ENCODE assay signal across 8 cellular contexts in the genomic region with DNA sequence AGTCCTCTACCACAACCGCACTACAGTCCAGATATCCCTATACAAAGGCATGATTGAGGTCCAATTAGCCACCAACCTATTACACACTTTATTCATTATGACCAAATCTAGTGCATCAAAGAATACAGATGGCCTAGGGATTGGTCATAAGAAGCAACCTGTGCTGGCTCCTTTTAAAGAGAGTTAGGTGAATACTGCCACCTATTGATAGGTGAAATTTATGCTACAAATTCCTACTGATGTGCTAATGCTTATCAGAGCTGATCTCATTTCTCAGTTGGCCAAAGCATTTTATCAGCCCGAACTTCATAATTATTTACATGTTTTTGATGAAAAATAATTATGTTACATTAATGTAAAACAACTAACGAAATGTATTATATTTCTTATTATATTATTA.
DNase-seq lines count a peak whose midpoint lies in the region; ATAC-seq, FAIRE-seq and TF ChIP-seq lines count a peak whose summit lies in the region.

No MANE protein-coding gene starts in this region.

- H2BK120ac ChIP-seq in H1 (replicated peaks; ENCODE audit: low read depth, low read length) = peak overlapping the region; percentile 47

- H3K4me1 Mint-ChIP-seq in activated CD8-positive, alpha-beta T cell treated with anti-CD3 and anti-CD28 coated beads for 36 hours (ENCODE audit: low read depth) = no peaks in the 10 kb centered on the region
- H3K4me1 Mint-ChIP-seq in activated CD8-positive, alpha-beta T cell treated with anti-CD3 and anti-CD28 coated beads, Interleukin-2, amount 10 ng/mL, durations not matched to agents 7 days and 5 days (ENCODE audit: low read depth) = peaks cover 2% of the 10 kb centered on the region
- H3K4me1 Mint-ChIP-seq in naive thymus-derived CD4-positive, alpha-beta T cell = peaks cover 0 to 2% (median 0%) of the 10 kb centered on the region in 7 donors

- H2AFZ ChIP-seq in H1 (ENCODE audit: low read length) = no peak overlapping the region

- no peak overlapping the region for H3K9ac ChIP-seq in H1 (replicated peaks in 1 of 4; ENCODE audit: extremely low read depth in 1 of 4, low read depth in 3 of 4, low read length in 3 of 4)

- H3K27ac Mint-ChIP-seq in activated CD8-positive, alpha-beta T cell treated with anti-CD3 and anti-CD28 coated beads for 36 hours = no peak overlapping the region
- H3K27ac Mint-ChIP-seq in activated CD8-positive, alpha-beta T cell treated with anti-CD3 and anti-CD28 coated beads, Interleukin-2, amount 10 ng/mL, durations not matched to agents 7 days and 5 days = no peak overlapping the region
- H3K27ac Mint-ChIP-seq in naive thymus-derived CD4-positive, alpha-beta T cell = no peak overlapping the region

- H3K79me1 ChIP-seq in H1 (ENCODE audit: low read depth, low read length) = no peaks in the 10 kb centered on the region

- DNase-seq in activated CD8-positive, alpha-beta T cell treated with anti-CD3 and anti-CD28 coated beads for 36 hours = no peak
- DNase-seq in activated CD8-positive, alpha-beta T cell treated with anti-CD3 and anti-CD28 coated beads, Interleukin-2, amount 10 ng/mL, durations not matched to agents 7 days and 5 days = no peak
- DNase-seq in HS-27A (ENCODE audit: low read depth) = peak; percentile 70
- peak; percentile 63 for DNase-seq in NOMO-1 treated with DMSO at 0.1 percent for 48 hours (lab: John Stamatoyannopoulos, UW; ENCODE audit: unreplicated experiment)
- no peak for DNase-seq in H1 (ENCODE audit: low read depth in 1 of 2, low spot score in 2 of 2)
- DNase-seq in naive thymus-derived CD4-positive, alpha-beta T cell = peak in 4 of 9 donors; percentile 7 to 26 (median 11)
- no peak for DNase-seq in ovary

- no peaks in the 10 kb centered on the region for H3K23me2 ChIP-seq in H1 (ENCODE audit: low read depth, low read length)

- H3K79me2 ChIP-seq in H1 (ENCODE audit: control insufficient read depth in 1 of 2, insufficient read depth in 2 of 2, low read length in 2 of 2) = no peaks in the 10 kb centered on the region

- TF ChIP-seq RAD21 in H1 (IDR thresholded peaks at IDR 0.05 in 1 of 2, conservative IDR thresholded peaks at IDR 0.05 in 1 of 2; ENCODE audit: low read depth in 2 of 2, low read length in 2 of 2) = peak; percentile 79

- H3K4me3 Mint-ChIP-seq in activated CD8-positive, alpha-beta T cell treated with anti-CD3 and anti-CD28 coated beads for 36 hours = no peak overlapping the region
- H3K4me3 Mint-ChIP-seq in activated CD8-positive, alpha-beta T cell treated with anti-CD3 and anti-CD28 coated beads, Interleukin-2, amount 10 ng/mL, durations not matched to agents 7 days and 5 days = no peak overlapping the region
- no peak overlapping the region for H3K4me3 Mint-ChIP-seq in naive thymus-derived CD4-positive, alpha-beta T cell

- H4K8ac ChIP-seq in H1 (ENCODE audit: extremely low read depth, insufficient read depth, low read length) = no peak overlapping the region

- peaks cover 3% of the 10 kb centered on the region for H3K27me3 Mint-ChIP-seq in activated CD8-positive, alpha-beta T cell treated with anti-CD3 and anti-CD28 coated beads for 36 hours
- peaks cover 9% of the 10 kb centered on the region for H3K27me3 Mint-ChIP-seq in activated CD8-positive, alpha-beta T cell treated with anti-CD3 and anti-CD28 coated beads, Interleukin-2, amount 10 ng/mL, durations not matched to agents 7 days and 5 days (ENCODE audit: low read depth)
- H3K27me3 Mint-ChIP-seq in naive thymus-derived CD4-positive, alpha-beta T cell = peaks cover 5 to 14% (median 9%) of the 10 kb centered on the region in 5 donors

- peak; percentile 69 for TF ChIP-seq CTCF in activated CD8-positive, alpha-beta T cell treated with anti-CD3 and anti-CD28 coated beads for 36 hours (IDR thresholded peaks at IDR 0.05)
- peak in 2 of 3 experiments; percentile 42 to 59; a peak in 2 of 4 replicates for TF ChIP-seq CTCF in H1 (IDR thresholded peaks at IDR 0.05; ENCODE audit: control extremely low read depth in 1 of 3, insufficient read depth in 1 of 3, low read depth in 1 of 3, low read length in 3 of 3)
- no peak for TF ChIP-seq CTCF in ovary (IDR thresholded peaks at IDR 0.05)

- no peak overlapping the region for H3K4ac ChIP-seq in H1 (replicated peaks; ENCODE audit: insufficient read length, low read depth, low read length)

- CTCF ChIA-PET in activated CD8-positive, alpha-beta T cell treated with anti-CD3 and anti-CD28 coated beads for 36 hours (lab: Charles Lee) = interaction anchor here (0.7 to 2.0 kb wide), 14 partner anchors 9 to 584 kb away, joined by 3 to 9 read pairs (median 3); no protein-coding TSS in a partner anchor
- CTCF ChIA-PET in activated CD8-positive, alpha-beta T cell treated with anti-CD3 and anti-CD28 coated beads, Interleukin-2, amount 10 ng/mL, durations not matched to agents 7 days and 5 days (lab: Charles Lee) = interaction anchor here (0.6 to 5.1 kb wide), 16 partner anchors 9 to 794 kb away, joined by 3 to 36 read pairs (median 3); no protein-coding TSS in a partner anchor
- CTCF ChIA-PET in H1 (lab: Charles Lee; ENCODE audit: partially characterized antibody) = interaction anchor here (0.6 to 3.9 kb wide), 34 partner anchors 11 to 548 kb away, joined by 3 to 44 read pairs (median 4); no protein-coding TSS in a partner anchor
- CTCF ChIA-PET in naive thymus-derived CD4-positive, alpha-beta T cell (lab: Charles Lee) = no interaction called here

- H4K91ac ChIP-seq in H1 (replicated peaks; ENCODE audit: insufficient read length, low read length) = no peak overlapping the region

- H3K9me3 ChIP-seq in H1 (ENCODE audit: insufficient read depth in 2 of 2, low read depth in 1 of 2, low read length in 1 of 2) (no peaks in the 10 kb centered on the region), ovary (no peaks in the 10 kb centered on the region)
- H3K9me3 ChIP-seq in naive thymus-derived CD4-positive, alpha-beta T cell (ENCODE audit: control insufficient read depth in 2 of 3, low read length in 3 of 3) = no peaks in the 10 kb centered on the region

- peaks cover 0 to 6% (median 2%) of the 10 kb centered on the region in 4 experiments; a peak in 3 of 7 replicates for H3K4me1 ChIP-seq in H1 (replicated peaks in 1 of 4; ENCODE audit: control insufficient read depth in 3 of 4, insufficient read depth in 4 of 4, low read length in 3 of 4)
- no peaks in the 10 kb centered on the region for H3K4me1 ChIP-seq in naive thymus-derived CD4-positive, alpha-beta T cell (ENCODE audit: control insufficient read depth in 2 of 2, insufficient read depth in 2 of 2, low read length in 2 of 2)
- no peaks in the 10 kb centered on the region for H3K4me1 ChIP-seq in ovary (ENCODE audit: insufficient read depth)

- TF ChIP-seq POLR2A in H1 (IDR thresholded peaks at IDR 0.05; ENCODE audit: control extremely low read depth in 1 of 2, low read depth in 2 of 2, low read length in 2 of 2) = no peak
- TF ChIP-seq POLR2A in ovary (IDR thresholded peaks at IDR 0.05) = no peak

- H3K14ac ChIP-seq in H1 (ENCODE audit: insufficient read length) = no peak overlapping the region

- FAIRE-seq in H1 (lab: Jason Lieb, UNC) = peak; percentile 90

- no peak overlapping the region; the same call in 1 of the 2 replicates for H2BK12ac ChIP-seq in H1 (ENCODE audit: low read depth, low read length)

- H3K9me3 Mint-ChIP-seq in activated CD8-positive, alpha-beta T cell treated with anti-CD3 and anti-CD28 coated beads for 36 hours = no peaks in the 10 kb centered on the region
- no peaks in the 10 kb centered on the region for H3K9me3 Mint-ChIP-seq in activated CD8-positive, alpha-beta T cell treated with anti-CD3 and anti-CD28 coated beads, Interleukin-2, amount 10 ng/mL, durations not matched to agents 7 days and 5 days (ENCODE audit: insufficient read depth)
- H3K9me3 Mint-ChIP-seq in naive thymus-derived CD4-positive, alpha-beta T cell = no peaks in the 10 kb centered on the region

- H2AK5ac ChIP-seq in H1 (ENCODE audit: low read depth, low read length) = no peak overlapping the region

- 40% methylated on average over 3 of the region's 3 CpGs; no CpG with 5 or more reads in 1 of the 2 experiments for WGBS in H1 (ENCODE audit: extremely low coverage in 1 of 2, insufficient coverage in 1 of 2, insufficient read length in 1 of 2, insufficient replicate concordance in 2 of 2, low coverage in 1 of 2, low lambda C conversion rate in 2 of 2, missing lambda C conversion rate in 1 of 2), 2 experiments
- WGBS in ovary, 3 donors = 31 to 42% (median 38%) methylated on average over 3 of the region's 3 CpGs

- no peak overlapping the region for H3K23ac ChIP-seq in H1 (ENCODE audit: insufficient read length)

- H3K18ac ChIP-seq in H1 (ENCODE audit: extremely low read depth, low read length) = no peak overlapping the region

- H4K5ac ChIP-seq in H1 (ENCODE audit: insufficient read length, low read depth, low read length) = no peak overlapping the region

- H3K56ac ChIP-seq in H1 (replicated peaks; ENCODE audit: insufficient read length, low read depth, low read length) = no peak overlapping the region

- H3K27ac ChIP-seq in H1 (ENCODE audit: low read depth, low read length) (no peak overlapping the region), ovary (no peak overlapping the region)
- no peak overlapping the region for H3K27ac ChIP-seq in naive thymus-derived CD4-positive, alpha-beta T cell (ENCODE audit: low read depth, low read length)

- no peak overlapping the region for H2BK5ac ChIP-seq in H1 (ENCODE audit: low read depth, low read length)

- H3K27me3 ChIP-seq in H1 (replicated peaks in 1 of 4; ENCODE audit: control insufficient read depth in 3 of 4, extremely low read depth in 1 of 4, insufficient read depth in 3 of 4, low read length in 3 of 4) (peaks cover 0 to 1% (median 0%) of the 10 kb centered on the region in 4 experiments; a peak in 1 of 7 replicates), ovary (no peaks in the 10 kb centered on the region)
- H3K27me3 ChIP-seq in naive thymus-derived CD4-positive, alpha-beta T cell (ENCODE audit: control insufficient read depth in 2 of 2, insufficient read depth in 2 of 2, low read length in 2 of 2) = no peaks in the 10 kb centered on the region

- H2BK15ac ChIP-seq in H1 (ENCODE audit: low read length) = no peak overlapping the region

- H3K4me3 ChIP-seq in H1 (ENCODE audit: extremely low read depth in 1 of 4, insufficient read depth in 2 of 4, low read depth in 3 of 4, low read length in 4 of 4) = no peak overlapping the region
- H3K4me3 ChIP-seq in naive thymus-derived CD4-positive, alpha-beta T cell (ENCODE audit: low read length) = no peak overlapping the region
- H3K4me3 ChIP-seq in ovary = no peak overlapping the region

- H2BK20ac ChIP-seq in H1 (ENCODE audit: low read length) = no peak overlapping the region

- H3K36me3 ChIP-seq in H1 (ENCODE audit: control insufficient read depth in 2 of 4, insufficient read depth in 4 of 4, low read length in 3 of 4) (no peaks in the 10 kb centered on the region), ovary (no peaks in the 10 kb centered on the region)
- no peaks in the 10 kb centered on the region for H3K36me3 ChIP-seq in naive thymus-derived CD4-positive, alpha-beta T cell (ENCODE audit: control insufficient read depth in 2 of 3, insufficient read depth in 3 of 3, low read length in 3 of 3)

- no peaks in the 10 kb centered on the region for H4K20me1 ChIP-seq in H1 (replicated peaks in 1 of 2; ENCODE audit: control insufficient read depth in 1 of 2, insufficient read depth in 2 of 2, low read length in 2 of 2)

- TF ChIP-seq EP300 in H1 (IDR thresholded peaks at IDR 0.05; ENCODE audit: borderline replicate concordance in 1 of 2, low read depth in 2 of 2, low read length in 2 of 2) = no peak
- no peak for TF ChIP-seq EP300 in ovary (IDR thresholded peaks at IDR 0.05)

- no peaks in the 10 kb centered on the region for H3K36me3 Mint-ChIP-seq in activated CD8-positive, alpha-beta T cell treated with anti-CD3 and anti-CD28 coated beads for 36 hours (ENCODE audit: low read depth)
- H3K36me3 Mint-ChIP-seq in activated CD8-positive, alpha-beta T cell treated with anti-CD3 and anti-CD28 coated beads, Interleukin-2, amount 10 ng/mL, durations not matched to agents 7 days and 5 days (ENCODE audit: low read depth) = no peaks in the 10 kb centered on the region
- no peaks in the 10 kb centered on the region for H3K36me3 Mint-ChIP-seq in naive thymus-derived CD4-positive, alpha-beta T cell

- intact Hi-C loops in activated CD8-positive, alpha-beta T cell treated with anti-CD3 and anti-CD28 coated beads for 36 hours (cut with micrococcal nuclease) = loop anchor here (10.0 kb wide), 2 partner anchors 195 to 475 kb away; no protein-coding TSS in a partner anchor
- intact Hi-C loops in naive thymus-derived CD4-positive, alpha-beta T cell (cut with micrococcal nuclease) = loop anchor here (2.0 to 5.0 kb wide), 3 partner anchors 192 to 582 kb away; no protein-coding TSS in a partner anchor
- intact Hi-C loops in ovary (cut with DNase I) = no loop called here

- POLR2A ChIA-PET in activated CD8-positive, alpha-beta T cell treated with anti-CD3 and anti-CD28 coated beads for 36 hours (lab: Charles Lee) = no interaction called here
- POLR2A ChIA-PET in activated CD8-positive, alpha-beta T cell treated with anti-CD3 and anti-CD28 coated beads, Interleukin-2, amount 10 ng/mL, durations not matched to agents 7 days and 5 days (lab: Charles Lee) = interaction anchor here (0.7 kb wide), 1 partner anchor 1464 kb away, joined by 3 read pairs; no protein-coding TSS in a partner anchor
- POLR2A ChIA-PET in H1 (lab: Charles Lee; ENCODE audit: partially characterized antibody) = no interaction called here
- POLR2A ChIA-PET in naive thymus-derived CD4-positive, alpha-beta T cell (lab: Charles Lee) = no interaction called here

- peak; percentile 56 for ATAC-seq in activated CD8-positive, alpha-beta T cell treated with anti-CD3 and anti-CD28 coated beads for 36 hours
- ATAC-seq in activated CD8-positive, alpha-beta T cell treated with anti-CD3 and anti-CD28 coated beads, Interleukin-2, amount 10 ng/mL, durations not matched to agents 7 days and 5 days = no peak
- peak; percentile 40 for ATAC-seq in naive thymus-derived CD4-positive, alpha-beta T cell
- ATAC-seq in GM21717 (IDR thresholded peaks at IDR 0.05; ENCODE audit: unreplicated experiment) = no peak

- no peak overlapping the region for H3K4me2 ChIP-seq in H1 (ENCODE audit: insufficient read depth in 1 of 2, low read depth in 2 of 2, low read length in 2 of 2)

Comparison
In these comparisons a context has a peak if more than half of its experiments do, and no peak if none do; other contexts are left out.
1. ATAC-seq: peak in activated CD8-positive, alpha-beta T cell treated with anti-CD3 and anti-CD28 coated beads for 36 hours (single experiment) and naive thymus-derived CD4-positive, alpha-beta T cell (single experiment); none in activated CD8-positive, alpha-beta T cell treated with anti-CD3 and anti-CD28 coated beads, Interleukin-2, amount 10 ng/mL, durations not matched to agents 7 days and 5 days (single experiment) and GM21717 (single experiment).
2. DNase-seq: peak in HS-27A (single experiment) and NOMO-1 treated with DMSO at 0.1 percent for 48 hours (single experiment); none in activated CD8-positive, alpha-beta T cell treated with anti-CD3 and anti-CD28 coated beads for 36 hours (single experiment), activated CD8-positive, alpha-beta T cell treated with anti-CD3 and anti-CD28 coated beads, Interleukin-2, amount 10 ng/mL, durations not matched to agents 7 days and 5 days (single experiment), H1 (0 of 2) and ovary (0 of 5).
3. CTCF ChIP-seq: peak in activated CD8-positive, alpha-beta T cell treated with anti-CD3 and anti-CD28 coated beads for 36 hours (single experiment) and H1 (2 of 3); none in ovary (0 of 3).
4. intact Hi-C loops: an anchor here in activated CD8-positive, alpha-beta T cell treated with anti-CD3 and anti-CD28 coated beads for 36 hours (10.0 kb wide) and naive thymus-derived CD4-positive, alpha-beta T cell (2.0 to 5.0 kb wide); none called in ovary.